9 cellular contexts compared by ENCODE assay signal in genomic region chr17:79075861-79076406, GRCh38. TPM values are rescaled to one million over a fixed set of nuclear protein-coding genes. Genes with fewer than 3 reads are reported as not detected.
DNase-seq lines count a peak whose midpoint lies in the region; ATAC-seq and TF ChIP-seq lines count a peak whose summit lies in the region.
"Had no signal": no experiment of that assay in that cellular context is flagged by ENCODE, and none has a peak within 500 bp of the region (broad histone marks: within the 10 kb centered on the region; RNA-seq: fewer than 3 reads in every experiment).

No MANE protein-coding gene starts in this region.

- ATAC-seq in HG02642 (IDR thresholded peaks at IDR 0.05; ENCODE audit: poor library complexity, unreplicated experiment): no peak
- ATAC-seq in GM18498 (IDR thresholded peaks at IDR 0.05; ENCODE audit: unreplicated experiment): no peak

- TF ChIP-seq CTCF in RWPE1 (conservative IDR thresholded peaks at IDR 0.05; ENCODE audit: low read depth) (no peak), esophagus squamous epithelium (IDR thresholded peaks at IDR 0.05) (no peak)

- H3K4me3 ChIP-seq in GM08714 (ENCODE audit: low read length) (peak overlapping the region; percentile 61; the same call in 1 of the 2 replicates), esophagus squamous epithelium (peak overlapping the region in 3 of 4 donors; percentile 74 to 88 (median 84)), rectal smooth muscle tissue (ENCODE audit: low read length) (peak overlapping the region; percentile 52)

- H3K4me1 ChIP-seq in esophagus squamous epithelium: peaks cover 8 to 39% (median 13%) of the 10 kb centered on the region in 3 donors
- peaks cover 7% of the 10 kb centered on the region for H3K4me1 ChIP-seq in rectal smooth muscle tissue (ENCODE audit: control insufficient read depth, insufficient read depth, low read length)

- WGBS in esophagus squamous epithelium, 2 donors: 82 to 88% methylated on average over 9 of the region's 9 CpGs

- POLR2A ChIA-PET in RWPE1 (lab: Yijun Ruan, JAX; ENCODE audit: low non-redundant PET): no interaction called here

- H3K9me3 ChIP-seq in esophagus squamous epithelium: no peaks in the 10 kb centered on the region

- intact Hi-C loops in esophagus squamous epithelium (cut with DNase I): no loop called here

- peak overlapping the region; percentile 76; the same call in 1 of the 2 replicates for H3K27ac ChIP-seq in RWPE1
- peak overlapping the region in 2 of 4 donors; percentile 80 to 93 for H3K27ac ChIP-seq in esophagus squamous epithelium
- H3K27ac ChIP-seq in rectal smooth muscle tissue (ENCODE audit: low read depth, low read length): no peak overlapping the region
- H3K27ac ChIP-seq: brain microvascular endothelial cell had no signal

- DNase-seq in RWPE1 (ENCODE audit: low spot score) (no peak), esophagus squamous epithelium (lab: John Stamatoyannopoulos, UW) (no peak), DMS153 treated with DMSO at 0.1 percent for 48 hours (lab: John Stamatoyannopoulos, UW; ENCODE audit: unreplicated experiment) (no peak)
- no peak for DNase-seq in stimulated activated CD4-positive, alpha-beta T cell treated with anti-CD3 and anti-CD28 coated beads, Interleukin-4, amount 100 ng/mL, for 24 hours
- DNase-seq: brain microvascular endothelial cell had no signal

- CTCF ChIA-PET in RWPE1 (lab: Yijun Ruan, JAX): interaction anchor here (0.6 kb wide), 1 partner anchor 217 kb away, joined by 3 read pairs; no protein-coding TSS in a partner anchor

- TF ChIP-seq POLR2A in esophagus squamous epithelium (IDR thresholded peaks at IDR 0.05): no peak

- H3K36me3 ChIP-seq in esophagus squamous epithelium (peaks cover 11 to 36% (median 21%) of the 10 kb centered on the region in 3 donors), rectal smooth muscle tissue (ENCODE audit: control insufficient read depth, insufficient read depth, low read length) (peaks cover 17% of the 10 kb centered on the region)

- H3K27me3 ChIP-seq in esophagus squamous epithelium (peaks cover 0 to 16% (median 0%) of the 10 kb centered on the region in 4 donors), rectal smooth muscle tissue (ENCODE audit: control insufficient read depth, insufficient read depth, low read length) (no peaks in the 10 kb centered on the region)
- H3K27me3 ChIP-seq: brain microvascular endothelial cell had no signal

- H3K9ac ChIP-seq in rectal smooth muscle tissue (ENCODE audit: low read length): no peak overlapping the region

RNA-seq across cellular contexts. Expression of gene ENGASE, which starts 1.3 kb away (rescaled TPM):
- 10 to 100 TPM in 2 of 4 donors, 1 to 10 TPM in 2; 6.0 to 32.2 (median 9.5) TPM for total RNA-seq in esophagus squamous epithelium

RNA-seq across cellular contexts. Expression of gene C1QTNF1, which starts 52.0 kb away (rescaled TPM):
- 10 to 100 TPM in 2 of 4 donors, 1 to 10 TPM in 2; 2.7 to 20.4 (median 6.8) TPM for total RNA-seq in esophagus squamous epithelium
